In the genomic region with DNA sequence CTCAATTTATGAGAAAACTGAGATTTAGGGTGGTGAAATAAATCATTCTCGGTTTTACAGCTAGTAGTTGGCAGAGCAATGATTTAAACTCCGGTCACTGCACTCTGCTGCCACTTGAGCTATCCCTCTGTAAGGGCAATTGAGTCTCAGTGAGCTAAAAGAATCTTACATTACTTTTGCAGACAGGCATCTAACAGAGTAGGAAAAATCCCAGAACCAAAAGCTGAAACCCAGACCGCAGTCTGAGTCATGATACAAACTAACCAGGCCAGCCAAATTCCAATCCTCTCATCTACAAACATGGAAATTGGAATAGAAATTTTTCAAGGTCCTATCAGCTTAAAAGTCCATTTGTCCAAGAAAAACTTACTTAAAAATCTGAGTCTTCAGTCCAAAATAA, we compare ENCODE assay signal across 9 cellular contexts.
A peak's percentile ranks its signal among the peaks of the same experiment; 100 is the strongest.
DNase-seq lines count a peak whose midpoint lies in the region; ATAC-seq and TF ChIP-seq lines count a peak whose summit lies in the region.
"Had no signal": no experiment of that assay in that cellular context is flagged by ENCODE, and none has a peak within 500 bp of the region (broad histone marks: within the 10 kb centered on the region; RNA-seq: fewer than 3 reads in every experiment).

No MANE protein-coding gene starts in this region.

- ATAC-seq in lower lobe of right lung (peak; percentile 70 to 87), upper lobe of left lung (ENCODE audit: low FRiP score in 2 of 2) (peak; percentile 71 to 94), GM21367 (IDR thresholded peaks at IDR 0.05; ENCODE audit: unreplicated experiment) (no peak), GM21717 (IDR thresholded peaks at IDR 0.05; ENCODE audit: unreplicated experiment) (no peak)

- no peak overlapping the region for H3K4me3 Mint-ChIP-seq in chondrocyte (ENCODE audit: unreplicated experiment)
- H3K4me3 Mint-ChIP-seq: T-helper 2 cell treated with Interferon-gamma antibody and Interleukin-4, amounts not matched to agents 5 μg/mL and 100 μg/mL, for 36 hours had no signal

- H3K27ac ChIP-seq in lower lobe of right lung (no peak overlapping the region), upper lobe of left lung (no peak overlapping the region)

- WGBS in upper lobe of left lung, 2 donors: 48 to 49% methylated on average over 3 of the region's 3 CpGs

- no peak for TF ChIP-seq POLR2A in upper lobe of left lung (IDR thresholded peaks at IDR 0.05)

- DNase-seq in HS-27A (ENCODE audit: low read depth): peak; percentile 48
- no peak for DNase-seq in chondrocyte (ENCODE audit: low spot score)
- DNase-seq in lower lobe of right lung: no peak
- DNase-seq in upper lobe of left lung: peak in 1 of 2 donors; percentile 35
- DNase-seq in SHP77 treated with DMSO at 0.1 percent for 48 hours (lab: John Stamatoyannopoulos, UW): no peak
- DNase-seq in activated T-cell treated with anti-CD3 and anti-CD28 coated beads for 4 hours: no peak

- H3K9me3 ChIP-seq in lower lobe of right lung (no peaks in the 10 kb centered on the region), upper lobe of left lung (no peaks in the 10 kb centered on the region)

- TF ChIP-seq EP300 in upper lobe of left lung (IDR thresholded peaks at IDR 0.05): no peak

- no peaks in the 10 kb centered on the region for H3K36me3 Mint-ChIP-seq in chondrocyte (ENCODE audit: low read depth)

- H3K36me3 ChIP-seq in lower lobe of right lung: no peaks in the 10 kb centered on the region
- no peaks in the 10 kb centered on the region for H3K36me3 ChIP-seq in upper lobe of left lung

- intact Hi-C loops in lower lobe of right lung (cut with DNase I): no loop called here

- H3K4me1 Mint-ChIP-seq in chondrocyte (ENCODE audit: low read depth): peaks cover 64% of the 10 kb centered on the region

- H3K9me3 Mint-ChIP-seq in chondrocyte (ENCODE audit: low read depth): peaks cover 3% of the 10 kb centered on the region
- H3K9me3 Mint-ChIP-seq: T-helper 2 cell treated with Interferon-gamma antibody and Interleukin-4, amounts not matched to agents 5 μg/mL and 100 μg/mL, for 36 hours had no signal

- TF ChIP-seq CTCF in chondrocyte (IDR thresholded peaks at IDR 0.05): no peak
- no peak for TF ChIP-seq CTCF in lower lobe of right lung (IDR thresholded peaks at IDR 0.05)
- TF ChIP-seq CTCF in upper lobe of left lung (IDR thresholded peaks at IDR 0.05): no peak

- H3K4me3 ChIP-seq in lower lobe of right lung: no peak overlapping the region
- H3K4me3 ChIP-seq in upper lobe of left lung: no peak overlapping the region

- H3K27me3 ChIP-seq in lower lobe of right lung (ENCODE audit: low read depth) (no peaks in the 10 kb centered on the region), upper lobe of left lung (no peaks in the 10 kb centered on the region)

- peak overlapping the region; percentile 71 for H3K27ac Mint-ChIP-seq in chondrocyte (ENCODE audit: unreplicated experiment)
- H3K27ac Mint-ChIP-seq: T-helper 2 cell treated with Interferon-gamma antibody and Interleukin-4, amounts not matched to agents 5 μg/mL and 100 μg/mL, for 36 hours had no signal

- H3K27me3 Mint-ChIP-seq in chondrocyte (ENCODE audit: low read depth): no peaks in the 10 kb centered on the region

- H3K4me1 ChIP-seq in lower lobe of right lung (no peaks in the 10 kb centered on the region), upper lobe of left lung (peaks cover 0 to 7% (median 3%) of the 10 kb centered on the region in 4 donors)

Comparison
In these comparisons a context has a peak if more than half of its experiments do, and no peak if none do; other contexts are left out.
1. ATAC-seq: peak in lower lobe of right lung (2 of 2) and upper lobe of left lung (2 of 2); none in GM21367 (single experiment) and GM21717 (single experiment).